Comparison of ENCODE assay signal across 14 cellular contexts in the genomic region with DNA sequence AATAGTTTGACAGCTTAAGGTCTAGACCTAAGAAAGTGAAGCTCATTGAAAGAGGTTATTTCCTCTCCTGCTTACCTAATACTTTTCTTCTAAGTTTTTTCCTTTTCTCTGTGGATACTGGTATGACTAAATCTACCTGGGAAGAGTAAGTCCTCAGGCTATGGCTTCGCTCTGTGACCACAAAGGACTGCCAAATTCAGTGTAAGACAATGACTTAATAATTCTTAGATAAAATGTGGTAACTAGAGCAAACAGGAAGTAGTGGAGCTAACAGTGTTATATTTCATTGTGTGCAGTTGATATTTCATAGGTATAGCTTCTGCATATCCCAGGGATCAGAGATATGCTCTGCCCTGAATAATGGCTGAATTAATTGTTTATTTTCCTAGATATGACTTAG.
DNase-seq lines count a peak whose midpoint lies in the region; ATAC-seq lines count a peak whose summit lies in the region.
"Had no signal": no experiment of that assay in that cellular context is flagged by ENCODE, and none has a peak within 500 bp of the region (broad histone marks: within the 10 kb centered on the region; RNA-seq: fewer than 3 reads in every experiment).

No MANE protein-coding gene starts in this region.

- ATAC-seq in HG03469 (IDR thresholded peaks at IDR 0.05; ENCODE audit: unreplicated experiment) = peak; percentile 44
- peak; percentile 45 for ATAC-seq in stimulated activated effector memory CD8-positive, alpha-beta T cell treated with anti-CD3 and anti-CD28 coated beads, Interleukin-12 subunit alpha, Interleukin-12 subunit beta, amount 100 ng/mL, for 72 hours
- ATAC-seq in HG02759 (IDR thresholded peaks at IDR 0.05; ENCODE audit: unreplicated experiment) = no peak

- H3K36me3 Mint-ChIP-seq in stimulated activated effector memory CD8-positive, alpha-beta T cell treated with anti-CD3 and anti-CD28 coated beads, Interleukin-12 subunit alpha, Interleukin-12 subunit beta, amount 100 ng/mL, for 72 hours = no peaks in the 10 kb centered on the region

- H3K9me3 Mint-ChIP-seq in stimulated activated effector memory CD8-positive, alpha-beta T cell treated with anti-CD3 and anti-CD28 coated beads, Interleukin-12 subunit alpha, Interleukin-12 subunit beta, amount 100 ng/mL, for 72 hours = peaks cover 3% of the 10 kb centered on the region

- H3K4me3 Mint-ChIP-seq in stimulated activated effector memory CD8-positive, alpha-beta T cell treated with anti-CD3 and anti-CD28 coated beads, Interleukin-12 subunit alpha, Interleukin-12 subunit beta, amount 100 ng/mL, for 72 hours = no peak overlapping the region

- DNase-seq in SKM-1 treated with dmso at 0.1 percent for 144 hours (lab: John Stamatoyannopoulos, UW; ENCODE audit: unreplicated experiment) = peak; percentile 9
- DNase-seq in SKM-1 (lab: John Stamatoyannopoulos, UW; ENCODE audit: unreplicated experiment) = no peak
- DNase-seq in amniotic epithelial cell (ENCODE audit: low read depth) = peak; percentile 6
- no peak for DNase-seq in stimulated activated effector memory CD8-positive, alpha-beta T cell treated with anti-CD3 and anti-CD28 coated beads, Interleukin-12 subunit alpha, Interleukin-12 subunit beta, amount 100 ng/mL, for 72 hours (ENCODE audit: low spot score in 2 of 2)
- DNase-seq in dedifferentiated amniotic fluid mesenchymal stem cell (ENCODE audit: extremely low spot score) = no peak
- no peak for DNase-seq in NCI-H774 (lab: John Stamatoyannopoulos, UW)
- DNase-seq: activated CD4-positive, alpha-beta T cell treated with anti-CD3 and anti-CD28 coated beads for 1 hour; adrenal gland; colonic mucosa; H7; MG63; NCI-H2171 had no signal

- no peak overlapping the region for H3K27ac Mint-ChIP-seq in stimulated activated effector memory CD8-positive, alpha-beta T cell treated with anti-CD3 and anti-CD28 coated beads, Interleukin-12 subunit alpha, Interleukin-12 subunit beta, amount 100 ng/mL, for 72 hours

- H3K4me1 Mint-ChIP-seq in stimulated activated effector memory CD8-positive, alpha-beta T cell treated with anti-CD3 and anti-CD28 coated beads, Interleukin-12 subunit alpha, Interleukin-12 subunit beta, amount 100 ng/mL, for 72 hours = no peaks in the 10 kb centered on the region

Comparison
In these comparisons a context has a peak if more than half of its experiments do, and no peak if none do; other contexts are left out.
1. DNase-seq: peak in SKM-1 treated with dmso at 0.1 percent for 144 hours (single experiment) and amniotic epithelial cell (single experiment); none in SKM-1 (single experiment), stimulated activated effector memory CD8-positive, alpha-beta T cell treated with anti-CD3 and anti-CD28 coated beads, Interleukin-12 subunit alpha, Interleukin-12 subunit beta, amount 100 ng/mL, for 72 hours (0 of 2), dedifferentiated amniotic fluid mesenchymal stem cell (single experiment) and NCI-H774 (single experiment).